In the genomic region with DNA sequence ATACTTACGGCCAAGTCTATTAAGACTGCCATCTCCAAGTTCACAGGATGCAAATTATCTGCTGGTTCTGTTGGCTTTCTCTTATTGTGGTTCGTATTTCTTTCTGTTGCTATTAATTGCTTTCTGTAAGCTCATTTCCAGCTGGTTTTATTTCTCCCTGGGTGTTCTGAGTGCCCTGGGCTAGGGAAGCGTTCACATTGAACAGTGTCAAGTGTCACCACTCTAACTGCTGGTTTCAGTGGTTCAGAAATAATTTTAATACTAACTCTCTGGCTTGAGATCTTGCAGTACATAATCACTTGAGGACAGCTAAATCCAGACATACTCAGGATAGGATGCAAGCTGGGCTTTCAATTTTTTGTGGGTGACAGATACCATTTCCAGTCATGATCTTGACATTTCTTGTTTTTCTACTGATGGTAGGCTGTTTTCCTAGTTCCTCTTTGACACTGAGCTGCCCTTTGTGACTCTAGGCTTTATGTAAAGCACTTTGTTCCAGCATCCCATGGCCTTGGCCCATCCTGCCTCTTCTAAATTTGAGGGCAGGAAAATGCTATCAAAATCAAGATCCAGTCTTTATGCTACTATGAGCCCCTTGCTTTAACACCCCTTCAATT, we compare ENCODE assay signal across 23 cellular contexts.
DNase-seq lines count a peak whose midpoint lies in the region; ATAC-seq and TF ChIP-seq lines count a peak whose summit lies in the region.
"Had no signal": no experiment of that assay in that cellular context is flagged by ENCODE, and none has a peak within 500 bp of the region (broad histone marks: within the 10 kb centered on the region; RNA-seq: fewer than 3 reads in every experiment).

No MANE protein-coding gene starts in this region.

- no peaks in the 10 kb centered on the region for H3K4me1 Mint-ChIP-seq in activated naive CD4-positive, alpha-beta T cell treated with anti-CD3 and anti-CD28 coated beads, Interleukin-2, amount 10 ng/mL, durations not matched to agents 7 days and 5 days
- H3K4me1 Mint-ChIP-seq in stimulated activated naive B cell treated with anti-CD40 and anti-IgM and Interleukin-4, amounts not matched to agents 10 μg/mL and 1 μg/mL and 100 μg/mL, for 72 hours: peaks cover 0 to 13% of the 10 kb centered on the region in 2 donors
- H3K4me1 Mint-ChIP-seq in naive thymus-derived CD4-positive, alpha-beta T cell: peaks cover 0 to 8% (median 0%) of the 10 kb centered on the region in 7 donors
- H3K4me1 Mint-ChIP-seq: activated naive CD8-positive, alpha-beta T cell treated with anti-CD3 and anti-CD28 coated beads, Interleukin-2, amount 50 U/mL, for 24 hours; central memory CD8-positive, alpha-beta T cell had no signal

- H3K27ac Mint-ChIP-seq in activated naive CD4-positive, alpha-beta T cell treated with anti-CD3 and anti-CD28 coated beads, Interleukin-2, amount 10 ng/mL, durations not matched to agents 7 days and 5 days: peak overlapping the region; percentile 21
- H3K27ac Mint-ChIP-seq in stimulated activated naive B cell treated with anti-CD40 and anti-IgM and Interleukin-4, amounts not matched to agents 10 μg/mL and 1 μg/mL and 100 μg/mL, for 72 hours: peak overlapping the region; percentile 11
- H3K27ac Mint-ChIP-seq in naive thymus-derived CD4-positive, alpha-beta T cell: no peak overlapping the region
- H3K27ac Mint-ChIP-seq: activated naive CD8-positive, alpha-beta T cell treated with anti-CD3 and anti-CD28 coated beads, Interleukin-2, amount 50 U/mL, for 24 hours; CD4-positive, alpha-beta T cell; dendritic cell treated with granulocyte-macrophage colony-stimulating factor and Interleukin-4, amounts not matched to agents 40 ng/mL and 50 ng/mL, for 4 days; T-helper 2 cell treated with Interferon-gamma antibody and Interleukin-4, amounts not matched to agents 5 μg/mL and 100 μg/mL, for 36 hours had no signal

- H3K36me3 Mint-ChIP-seq in activated naive CD4-positive, alpha-beta T cell treated with anti-CD3 and anti-CD28 coated beads, Interleukin-2, amount 10 ng/mL, durations not matched to agents 7 days and 5 days: peaks cover 16% of the 10 kb centered on the region
- H3K36me3 Mint-ChIP-seq in stimulated activated naive B cell treated with anti-CD40 and anti-IgM and Interleukin-4, amounts not matched to agents 10 μg/mL and 1 μg/mL and 100 μg/mL, for 72 hours: peaks cover 18 to 26% of the 10 kb centered on the region in 2 donors
- H3K36me3 Mint-ChIP-seq in naive thymus-derived CD4-positive, alpha-beta T cell: peaks cover 11 to 57% (median 44%) of the 10 kb centered on the region in 5 donors

- peaks cover 4% of the 10 kb centered on the region; the same call in 1 of the 2 replicates for H3K36me3 ChIP-seq in SK-N-MC (ENCODE audit: insufficient read depth, low read length)
- H3K36me3 ChIP-seq in OCI-LY7 (ENCODE audit: insufficient read depth, low read length): peaks cover 25% of the 10 kb centered on the region
- peaks cover 0 to 12% (median 4%) of the 10 kb centered on the region in 3 experiments for H3K36me3 ChIP-seq in naive thymus-derived CD4-positive, alpha-beta T cell (ENCODE audit: control insufficient read depth in 2 of 3, insufficient read depth in 3 of 3, low read length in 3 of 3)
- H3K36me3 ChIP-seq: HAP-1 had no signal

- POLR2A ChIA-PET in OCI-LY7 (lab: Charles Lee): interaction anchor here (0.5 to 1.5 kb wide), 3 partner anchors 11 to 1193 kb away, joined by 3 to 5 read pairs (median 3); no protein-coding TSS in a partner anchor
- POLR2A ChIA-PET in naive thymus-derived CD4-positive, alpha-beta T cell (lab: Charles Lee): no interaction called here

- no peak overlapping the region for H3K4me3 Mint-ChIP-seq in activated naive CD4-positive, alpha-beta T cell treated with anti-CD3 and anti-CD28 coated beads, Interleukin-2, amount 10 ng/mL, durations not matched to agents 7 days and 5 days
- no peak overlapping the region for H3K4me3 Mint-ChIP-seq in stimulated activated naive B cell treated with anti-CD40 and anti-IgM and Interleukin-4, amounts not matched to agents 10 μg/mL and 1 μg/mL and 100 μg/mL, for 72 hours
- no peak overlapping the region for H3K4me3 Mint-ChIP-seq in naive thymus-derived CD4-positive, alpha-beta T cell
- H3K4me3 Mint-ChIP-seq: activated naive CD8-positive, alpha-beta T cell treated with anti-CD3 and anti-CD28 coated beads, Interleukin-2, amount 50 U/mL, for 24 hours; CD4-positive, alpha-beta T cell; central memory CD8-positive, alpha-beta T cell; dendritic cell treated with granulocyte-macrophage colony-stimulating factor and Interleukin-4, amounts not matched to agents 40 ng/mL and 50 ng/mL, for 4 days; T-helper 2 cell treated with Interferon-gamma antibody and Interleukin-4, amounts not matched to agents 5 μg/mL and 100 μg/mL, for 36 hours had no signal

- no peak overlapping the region for H2AFZ ChIP-seq in OCI-LY7 (ENCODE audit: low read length)

- BruUV-seq in OCI-LY7 (replicated peaks; lab: Mats Ljungman, UMichigan): no TSS peak

- CTCF ChIA-PET in activated naive CD4-positive, alpha-beta T cell treated with anti-CD3 and anti-CD28 coated beads, Interleukin-2, amount 10 ng/mL, durations not matched to agents 7 days and 5 days (lab: Charles Lee): no interaction called here
- CTCF ChIA-PET in OCI-LY7 (lab: Charles Lee; ENCODE audit: unreplicated experiment): no interaction called here
- CTCF ChIA-PET in naive thymus-derived CD4-positive, alpha-beta T cell (lab: Charles Lee): interaction anchor here (0.6 kb wide), 1 partner anchor 375 kb away, joined by 3 read pairs; no protein-coding TSS in a partner anchor

- H3K9me2 ChIP-seq in OCI-LY7 (ENCODE audit: insufficient read depth, low read length): no peaks in the 10 kb centered on the region

- H3K4me3 ChIP-seq in SK-N-MC (no peak overlapping the region), OCI-LY7 (ENCODE audit: low read depth, low read length, poor library complexity, severe bottlenecking) (no peak overlapping the region)
- H3K4me3 ChIP-seq in naive thymus-derived CD4-positive, alpha-beta T cell (ENCODE audit: low read length): no peak overlapping the region
- H3K4me3 ChIP-seq: HAP-1, testis had no signal

- TF ChIP-seq CTCF in OCI-LY7 (conservative IDR thresholded peaks at IDR 0.05; ENCODE audit: low read length): no peak

- H3K9me3 Mint-ChIP-seq in activated naive CD4-positive, alpha-beta T cell treated with anti-CD3 and anti-CD28 coated beads, Interleukin-2, amount 10 ng/mL, durations not matched to agents 7 days and 5 days: no peaks in the 10 kb centered on the region
- H3K9me3 Mint-ChIP-seq in stimulated activated naive B cell treated with anti-CD40 and anti-IgM and Interleukin-4, amounts not matched to agents 10 μg/mL and 1 μg/mL and 100 μg/mL, for 72 hours: no peaks in the 10 kb centered on the region
- H3K9me3 Mint-ChIP-seq in naive thymus-derived CD4-positive, alpha-beta T cell: no peaks in the 10 kb centered on the region
- H3K9me3 Mint-ChIP-seq: activated naive CD8-positive, alpha-beta T cell treated with anti-CD3 and anti-CD28 coated beads, Interleukin-2, amount 50 U/mL, for 24 hours; CD4-positive, alpha-beta T cell; central memory CD8-positive, alpha-beta T cell; dendritic cell treated with granulocyte-macrophage colony-stimulating factor and Interleukin-4, amounts not matched to agents 40 ng/mL and 50 ng/mL, for 4 days; T-helper 2 cell treated with Interferon-gamma antibody and Interleukin-4, amounts not matched to agents 5 μg/mL and 100 μg/mL, for 36 hours had no signal

- peak; percentile 67 to 77 for ATAC-seq in stimulated activated naive B cell treated with anti-CD40 and anti-IgM and Interleukin-4, amounts not matched to agents 10 μg/mL and 1 μg/mL and 100 μg/mL, for 72 hours (replicated peaks)
- no peak for ATAC-seq in naive thymus-derived CD4-positive, alpha-beta T cell
- ATAC-seq: activated naive CD8-positive, alpha-beta T cell treated with anti-CD3 and anti-CD28 coated beads, Interleukin-2, amount 50 U/mL, for 24 hours; PC-3; sciatic nerve; stimulated activated naive CD8-positive, alpha-beta T cell treated with anti-CD3 and anti-CD28 coated beads, Interleukin-15, Interleukin-2, amounts not matched to agents 100 U/mL and 50 U/mL, for 24 hours had no signal

- DNase-seq in activated naive CD4-positive, alpha-beta T cell treated with anti-CD3 and anti-CD28 coated beads, Interleukin-2, amount 10 ng/mL, durations not matched to agents 7 days and 5 days: no peak
- DNase-seq in activated naive CD4-positive, alpha-beta T cell (lab: John Stamatoyannopoulos, UW): no peak
- DNase-seq in NCI-H2107 (lab: John Stamatoyannopoulos, UW): peak; percentile 28
- DNase-seq in SK-N-MC (ENCODE audit: low read depth, low spot score): peak; percentile 16
- no peak for DNase-seq in stimulated activated naive B cell treated with anti-CD40 and anti-IgM and Interleukin-4, amounts not matched to agents 10 μg/mL and 1 μg/mL and 100 μg/mL, for 72 hours
- DNase-seq in OCI-LY7 (ENCODE audit: low spot score): no peak
- DNase-seq in naive thymus-derived CD4-positive, alpha-beta T cell: no peak
- no peak for DNase-seq in DMS 273 treated with DMSO at 0.1 percent for 48 hours (lab: John Stamatoyannopoulos, UW)
- DNase-seq: activated CD4-positive, alpha-beta T cell treated with anti-CD3 and anti-CD28 coated beads for 4 hours; activated gamma-delta T cell; activated naive CD8-positive, alpha-beta T cell treated with anti-CD3 and anti-CD28 coated beads, Interleukin-2, amount 50 U/mL, for 24 hours; activated T-cell treated with anti-CD3 and anti-CD28 coated beads, Interleukin-2, amount 50 U/mL, for 1 hour; CD4-positive, alpha-beta T cell; NCI-H1105 treated with DMSO at 0.1 percent for 48 hours; PC-3; posterior cingulate gyrus; stimulated activated naive CD8-positive, alpha-beta T cell treated with anti-CD3 and anti-CD28 coated beads, Interleukin-15, Interleukin-2, amounts not matched to agents 100 U/mL and 50 U/mL, for 24 hours; testis had no signal

- H4K20me1 ChIP-seq in OCI-LY7 (ENCODE audit: insufficient read depth, low read length): no peaks in the 10 kb centered on the region

- no peaks in the 10 kb centered on the region for H3K27me3 Mint-ChIP-seq in activated naive CD4-positive, alpha-beta T cell treated with anti-CD3 and anti-CD28 coated beads, Interleukin-2, amount 10 ng/mL, durations not matched to agents 7 days and 5 days
- no peaks in the 10 kb centered on the region for H3K27me3 Mint-ChIP-seq in stimulated activated naive B cell treated with anti-CD40 and anti-IgM and Interleukin-4, amounts not matched to agents 10 μg/mL and 1 μg/mL and 100 μg/mL, for 72 hours
- no peaks in the 10 kb centered on the region for H3K27me3 Mint-ChIP-seq in naive thymus-derived CD4-positive, alpha-beta T cell
- H3K27me3 Mint-ChIP-seq: activated naive CD8-positive, alpha-beta T cell treated with anti-CD3 and anti-CD28 coated beads, Interleukin-2, amount 50 U/mL, for 24 hours; CD4-positive, alpha-beta T cell; central memory CD8-positive, alpha-beta T cell; dendritic cell treated with granulocyte-macrophage colony-stimulating factor and Interleukin-4, amounts not matched to agents 40 ng/mL and 50 ng/mL, for 4 days had no signal

- no peaks in the 10 kb centered on the region for H3K9me3 ChIP-seq in SK-N-MC (ENCODE audit: low read depth, low read length)
- no peaks in the 10 kb centered on the region for H3K9me3 ChIP-seq in OCI-LY7 (ENCODE audit: low read length)
- no peaks in the 10 kb centered on the region for H3K9me3 ChIP-seq in naive thymus-derived CD4-positive, alpha-beta T cell (ENCODE audit: control insufficient read depth in 2 of 3, low read length in 3 of 3)
- H3K9me3 ChIP-seq: HAP-1, testis had no signal

- H3K9ac ChIP-seq in SK-N-MC (ENCODE audit: insufficient read length): no peak overlapping the region

- no peak overlapping the region for H3K4me2 ChIP-seq in OCI-LY7 (ENCODE audit: low read length)

- intact Hi-C loops in OCI-LY7 (cut with micrococcal nuclease; ENCODE audit: unreplicated experiment): no loop called here
- intact Hi-C loops in naive thymus-derived CD4-positive, alpha-beta T cell (cut with micrococcal nuclease): no loop called here

- no peaks in the 10 kb centered on the region for H3K79me2 ChIP-seq in OCI-LY7 (ENCODE audit: insufficient read depth, low read depth, low read length)

- no peaks in the 10 kb centered on the region for H3K27me3 ChIP-seq in naive thymus-derived CD4-positive, alpha-beta T cell (ENCODE audit: control insufficient read depth in 2 of 2, insufficient read depth in 2 of 2, low read length in 2 of 2)
- H3K27me3 ChIP-seq: testis had no signal

- H3K27ac ChIP-seq in SK-N-MC (no peak overlapping the region), OCI-LY7 (ENCODE audit: low read depth, low read length, poor library complexity, severe bottlenecking) (no peak overlapping the region)
- no peak overlapping the region for H3K27ac ChIP-seq in naive thymus-derived CD4-positive, alpha-beta T cell (ENCODE audit: low read depth, low read length)
- H3K27ac ChIP-seq: testis had no signal

- H3K4me1 ChIP-seq in OCI-LY7 (ENCODE audit: insufficient read depth, low read length, poor library complexity, severe bottlenecking): no peaks in the 10 kb centered on the region
- H3K4me1 ChIP-seq in naive thymus-derived CD4-positive, alpha-beta T cell (ENCODE audit: control insufficient read depth in 2 of 2, insufficient read depth in 2 of 2, low read length in 2 of 2): no peaks in the 10 kb centered on the region
- H3K4me1 ChIP-seq: HAP-1, testis had no signal

Comparison
In these comparisons a context has a peak if more than half of its experiments do, and no peak if none do; other contexts are left out.
1. DNase-seq: peak in NCI-H2107 (single experiment) and SK-N-MC (single experiment); none in activated naive CD4-positive, alpha-beta T cell treated with anti-CD3 and anti-CD28 coated beads, Interleukin-2, amount 10 ng/mL, durations not matched to agents 7 days and 5 days (single experiment), activated naive CD4-positive, alpha-beta T cell (0 of 4), stimulated activated naive B cell treated with anti-CD40 and anti-IgM and Interleukin-4, amounts not matched to agents 10 μg/mL and 1 μg/mL and 100 μg/mL, for 72 hours (single experiment), OCI-LY7 (single experiment), naive thymus-derived CD4-positive, alpha-beta T cell (0 of 9) and DMS 273 treated with DMSO at 0.1 percent for 48 hours (single experiment).
2. H3K27ac Mint-ChIP-seq: peak in activated naive CD4-positive, alpha-beta T cell treated with anti-CD3 and anti-CD28 coated beads, Interleukin-2, amount 10 ng/mL, durations not matched to agents 7 days and 5 days (single experiment) and stimulated activated naive B cell treated with anti-CD40 and anti-IgM and Interleukin-4, amounts not matched to agents 10 μg/mL and 1 μg/mL and 100 μg/mL, for 72 hours (single experiment); none in naive thymus-derived CD4-positive, alpha-beta T cell (0 of 9).